In genomic region chr3:48636149-48636548, GRCh38 we compare ENCODE assay signal across 7 cellular contexts. TPM values are rescaled to one million over a fixed set of nuclear protein-coding genes. Genes with fewer than 3 reads are reported as not detected.
A peak's percentile ranks its signal among the peaks of the same experiment; 100 is the strongest.
DNase-seq lines count a peak whose midpoint lies in the region; ATAC-seq lines count a peak whose summit lies in the region.

No MANE protein-coding gene starts in this region.

- H3K27ac Mint-ChIP-seq in activated naive CD8-positive, alpha-beta T cell: no peak overlapping the region
- no peak overlapping the region for H3K27ac Mint-ChIP-seq in stimulated activated naive B cell treated with anti-CD40 and anti-IgM and Interleukin-4, amounts not matched to agents 10 μg/mL and 1 μg/mL and 100 μg/mL, for 72 hours

- no peaks in the 10 kb centered on the region for H3K36me3 Mint-ChIP-seq in activated naive CD8-positive, alpha-beta T cell
- H3K36me3 Mint-ChIP-seq in stimulated activated naive B cell treated with anti-CD40 and anti-IgM and Interleukin-4, amounts not matched to agents 10 μg/mL and 1 μg/mL and 100 μg/mL, for 72 hours: peaks cover 12 to 15% of the 10 kb centered on the region in 2 donors

- no peaks in the 10 kb centered on the region for H3K9me3 Mint-ChIP-seq in activated naive CD8-positive, alpha-beta T cell (ENCODE audit: low read depth)
- no peaks in the 10 kb centered on the region for H3K9me3 Mint-ChIP-seq in stimulated activated naive B cell treated with anti-CD40 and anti-IgM and Interleukin-4, amounts not matched to agents 10 μg/mL and 1 μg/mL and 100 μg/mL, for 72 hours

- H3K9me3 ChIP-seq in HUES6 (ENCODE audit: control insufficient read depth, insufficient read depth, low read depth, low read length) (no peaks in the 10 kb centered on the region), aorta (ENCODE audit: control insufficient read depth, low read length) (no peaks in the 10 kb centered on the region)

- H3K27me3 ChIP-seq in HUES6 (ENCODE audit: control insufficient read depth, insufficient read depth, low read length): no peaks in the 10 kb centered on the region
- H3K27me3 ChIP-seq in aorta (ENCODE audit: control insufficient read depth in 1 of 2, insufficient read depth in 2 of 2, low read length in 1 of 2): no peaks in the 10 kb centered on the region

- peak; percentile 21 for DNase-seq in iPS-NIHi7 (ENCODE audit: extremely low spot score)
- DNase-seq in stimulated activated naive B cell treated with anti-CD40 and anti-IgM and Interleukin-4, amounts not matched to agents 10 μg/mL and 1 μg/mL and 100 μg/mL, for 72 hours: no peak
- no peak for DNase-seq in aorta
- DNase-seq in posterior cingulate gyrus: no peak

- 54 to 57% methylated on average over 8 of the region's 8 CpGs for WGBS in aorta, 2 donors

- H3K4me1 ChIP-seq in HUES6 (ENCODE audit: control insufficient read depth, insufficient read depth, low read length): peaks cover 24% of the 10 kb centered on the region
- H3K4me1 ChIP-seq in aorta (ENCODE audit: control insufficient read depth in 1 of 2, insufficient read depth in 2 of 2, low read length in 2 of 2): no peaks in the 10 kb centered on the region

- H3K4me3 ChIP-seq in HUES6 (ENCODE audit: low read depth, low read length) (peak overlapping the region; percentile 93), aorta (ENCODE audit: low read length in 2 of 2) (peak overlapping the region in 1 of 2 donors; percentile 33)

- H3K27me3 Mint-ChIP-seq in activated naive CD8-positive, alpha-beta T cell: no peaks in the 10 kb centered on the region
- H3K27me3 Mint-ChIP-seq in stimulated activated naive B cell treated with anti-CD40 and anti-IgM and Interleukin-4, amounts not matched to agents 10 μg/mL and 1 μg/mL and 100 μg/mL, for 72 hours: peaks cover under 1 to 13% of the 10 kb centered on the region in 2 donors

- intact Hi-C loops in aorta (cut with DNase I): loop anchor here in 1 of 2 donors (1.0 to 10.0 kb wide), 3 partner anchors 18 to 171 kb away; partner anchors contain the start of gene COL7A1
- intact Hi-C loops in posterior cingulate gyrus (cut with DNase I): no loop called here

- peaks cover 18% of the 10 kb centered on the region for H3K4me1 Mint-ChIP-seq in activated naive CD8-positive, alpha-beta T cell (ENCODE audit: low read depth)
- H3K4me1 Mint-ChIP-seq in stimulated activated naive B cell treated with anti-CD40 and anti-IgM and Interleukin-4, amounts not matched to agents 10 μg/mL and 1 μg/mL and 100 μg/mL, for 72 hours: peaks cover 12 to 36% of the 10 kb centered on the region in 2 donors

- H3K27ac ChIP-seq in HUES6 (ENCODE audit: low read depth, low read length): peak overlapping the region; percentile 80; the same call in 1 of the 2 replicates
- no peak overlapping the region for H3K27ac ChIP-seq in aorta (ENCODE audit: low read depth in 1 of 2, low read length in 2 of 2)

- H3K4me3 Mint-ChIP-seq in activated naive CD8-positive, alpha-beta T cell: peak overlapping the region; percentile 87
- peak overlapping the region; percentile 93 to 95 for H3K4me3 Mint-ChIP-seq in stimulated activated naive B cell treated with anti-CD40 and anti-IgM and Interleukin-4, amounts not matched to agents 10 μg/mL and 1 μg/mL and 100 μg/mL, for 72 hours

- peak overlapping the region; percentile 80 for H3K9ac ChIP-seq in HUES6 (ENCODE audit: low read length)

- ATAC-seq in stimulated activated naive B cell treated with anti-CD40 and anti-IgM and Interleukin-4, amounts not matched to agents 10 μg/mL and 1 μg/mL and 100 μg/mL, for 72 hours (replicated peaks): no peak
- ATAC-seq in HG02973 (IDR thresholded peaks at IDR 0.05; ENCODE audit: unreplicated experiment): no peak
- no peak for ATAC-seq in aorta (ENCODE audit: low FRiP score)

- H3K36me3 ChIP-seq in HUES6 (ENCODE audit: control insufficient read depth, insufficient read depth, low read length) (peaks cover 54% of the 10 kb centered on the region), aorta (ENCODE audit: control insufficient read depth in 1 of 2, insufficient read depth in 2 of 2, low read length in 1 of 2) (no peaks in the 10 kb centered on the region)

RNA-seq across cellular contexts. Expression of gene SLC26A6, which starts 0.9 kb away (rescaled TPM):
- 10 to 100 TPM; 30.7 to 33.6 TPM for total RNA-seq in aorta
- polyA plus RNA-seq in aorta: 100 to 1,000 TPM in 1 of 2 donors, 10 to 100 TPM in 1; 10.5 to 154 TPM

RNA-seq across cellular contexts. Expression of gene TMEM89, which starts 14.6 kb away (rescaled TPM):
- total RNA-seq in aorta: not detected
- 1 to 10 TPM in 1 of 2 donors, not detected in 1; 5.7 TPM for polyA plus RNA-seq in aorta

RNA-seq across cellular contexts. Expression of gene CELSR3, which starts 26.5 kb away (rescaled TPM):
- 1 to 10 TPM in 1 of 2 donors, under 1 TPM in 1; 0.91 to 1.3 TPM for total RNA-seq in aorta
- 1 to 10 TPM in 1 of 2 donors, under 1 TPM in 1; 0.25 to 1.3 TPM for polyA plus RNA-seq in aorta

RNA-seq across cellular contexts. Expression of gene UQCRC1, which starts 26.7 kb away (rescaled TPM):
- total RNA-seq in aorta: 100 to 1,000 TPM in 1 of 2 donors, 10 to 100 TPM in 1; 95.6 to 143 TPM
- polyA plus RNA-seq in aorta: 100 to 1,000 TPM; 149 to 203 TPM

RNA-seq across cellular contexts. Expression of gene COL7A1, which starts 41.0 kb away (rescaled TPM):
- 1 to 10 TPM; 5.4 to 6.7 TPM for total RNA-seq in aorta
- 100 to 1,000 TPM in 1 of 2 donors, 1 to 10 TPM in 1; 3.9 to 217 TPM for polyA plus RNA-seq in aorta
